ENCODE assay signal across 8 cellular contexts in the genomic region with DNA sequence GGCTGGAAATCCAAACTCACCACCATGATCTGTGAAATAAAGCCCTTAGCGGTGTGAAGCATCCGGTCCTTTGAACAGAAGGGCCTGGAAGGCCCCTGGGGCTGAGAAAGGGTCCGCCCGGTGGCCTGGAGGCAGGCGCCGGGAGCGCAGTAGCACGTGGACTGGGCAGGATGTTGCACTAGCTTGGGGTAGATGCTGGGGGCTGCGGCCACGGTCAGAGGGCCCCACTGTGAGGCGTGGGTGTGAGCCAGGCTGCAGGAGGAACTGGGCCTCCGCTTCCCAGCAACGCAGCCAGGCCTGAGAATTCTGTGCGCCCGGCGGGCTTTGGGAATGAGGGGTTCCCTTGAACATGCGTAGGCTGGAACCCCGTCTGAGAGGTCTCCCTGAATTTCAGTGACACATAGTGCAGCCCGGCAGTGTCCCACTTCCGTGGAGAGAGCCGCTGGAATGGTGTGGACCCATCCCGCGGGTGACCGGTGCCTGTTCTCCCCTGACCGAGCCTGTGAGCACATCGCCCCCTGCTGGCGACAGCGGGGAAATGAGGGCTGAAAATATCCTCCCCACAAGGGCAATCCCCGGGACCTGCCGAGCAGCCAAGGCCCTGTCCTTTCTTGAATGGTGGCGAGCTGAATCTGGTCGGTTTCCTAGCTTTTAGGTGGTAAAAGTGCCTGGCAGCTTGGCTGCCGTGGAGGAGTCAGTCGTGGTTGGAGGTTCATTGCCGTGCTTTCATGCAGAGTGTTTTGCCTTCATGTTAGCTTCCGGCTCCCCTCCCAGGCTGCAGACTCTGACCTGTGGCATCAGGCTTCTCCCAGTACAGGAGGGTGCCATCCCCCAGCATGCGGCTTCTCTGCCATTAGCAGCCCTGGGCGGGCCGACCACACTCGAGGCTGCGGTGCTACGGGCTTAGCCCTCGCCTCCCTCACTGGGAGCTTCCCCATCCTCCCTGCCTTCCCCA. TPM values are rescaled to one million over a fixed set of nuclear protein-coding genes. Genes with fewer than 3 reads are reported as not detected.
DNase-seq lines count a peak whose midpoint lies in the region; ATAC-seq and TF ChIP-seq lines count a peak whose summit lies in the region.

No MANE protein-coding gene starts in this region.

- intact Hi-C loops in head of caudate nucleus (cut with DNase I): no loop called here

- peak; percentile 46 for DNase-seq in activated gamma-delta T cell treated with Interleukin-2 at 50 U/mL for 16 hours
- no peak for DNase-seq in activated gamma-delta T cell (lab: John Stamatoyannopoulos, UW)
- peak; percentile 43 to 65 for DNase-seq in SJSA1 (ENCODE audit: low read depth in 1 of 2, low spot score in 2 of 2)
- DNase-seq in activated naive CD4-positive, alpha-beta T cell treated with anti-CD3 and anti-CD28 coated beads, Interleukin-2, amount 50 U/mL, for 16 hours: peak; percentile 57
- peak; percentile 58 to 93 (median 84) for DNase-seq in head of caudate nucleus
- peak; percentile 52 to 75 for DNase-seq in upper lobe of left lung

- no peak overlapping the region for H2AFZ ChIP-seq in parathyroid adenoma

- H3K79me2 ChIP-seq in parathyroid adenoma: no peaks in the 10 kb centered on the region

- TF ChIP-seq POLR2A in upper lobe of left lung (IDR thresholded peaks at IDR 0.05): no peak

- H3K27me3 ChIP-seq in SJSA1 (replicated peaks) (no peaks in the 10 kb centered on the region), parathyroid adenoma (ENCODE audit: control insufficient read depth, insufficient read depth, low read length) (no peaks in the 10 kb centered on the region), upper lobe of left lung (no peaks in the 10 kb centered on the region)

- peak; percentile 93 for TF ChIP-seq CTCF in parathyroid adenoma (IDR thresholded peaks at IDR 0.05)
- peak; percentile 74 to 88 (median 80) for TF ChIP-seq CTCF in upper lobe of left lung (IDR thresholded peaks at IDR 0.05)

- 63 to 65% methylated on average over 16 to 43 of the region's 43 CpGs for WGBS in upper lobe of left lung, 2 donors

- ATAC-seq in HG03025 (IDR thresholded peaks at IDR 0.05; ENCODE audit: low FRiP score, unreplicated experiment) (peak; percentile 69), upper lobe of left lung (ENCODE audit: low FRiP score in 2 of 2) (peak; percentile 74 to 83)

- H3K4me1 ChIP-seq in SJSA1 (replicated peaks) (peaks cover 7% of the 10 kb centered on the region), parathyroid adenoma (peaks cover 3% of the 10 kb centered on the region), upper lobe of left lung (peaks cover 0 to 8% (median 0%) of the 10 kb centered on the region in 4 donors)

- H3K9me3 ChIP-seq in SJSA1 (replicated peaks): no peaks in the 10 kb centered on the region
- H3K9me3 ChIP-seq in parathyroid adenoma (ENCODE audit: control insufficient read depth, low read length): no peaks in the 10 kb centered on the region
- no peaks in the 10 kb centered on the region for H3K9me3 ChIP-seq in upper lobe of left lung

- TF ChIP-seq EP300 in upper lobe of left lung (IDR thresholded peaks at IDR 0.05): no peak

- H3K4me3 ChIP-seq in SJSA1 (no peak overlapping the region), parathyroid adenoma (ENCODE audit: low read depth, low read length) (no peak overlapping the region), upper lobe of left lung (no peak overlapping the region)

- H3K36me3 ChIP-seq in SJSA1 (peaks cover 5% of the 10 kb centered on the region), parathyroid adenoma (ENCODE audit: control insufficient read depth, insufficient read depth, low read length) (no peaks in the 10 kb centered on the region), upper lobe of left lung (peaks cover 0 to 8% (median 3%) of the 10 kb centered on the region in 4 donors)

- H3K9ac ChIP-seq in parathyroid adenoma: no peak overlapping the region

- H3K27ac ChIP-seq in SJSA1: no peak overlapping the region
- H3K27ac ChIP-seq in parathyroid adenoma: no peak overlapping the region
- H3K27ac ChIP-seq in upper lobe of left lung: no peak overlapping the region

- no peak overlapping the region for H3K4me2 ChIP-seq in parathyroid adenoma (ENCODE audit: low read length)

RNA-seq across cellular contexts. Expression of a gene that starts 43.8 kb away (rescaled TPM):
- 86.8 and 91.1 TPM in 2 replicates for total RNA-seq in SJSA1 (2014; rRNA removed; shearing (Covaris generic))
- 10 to 100 TPM; 15.7 to 51.2 (median 41.0) TPM for total RNA-seq in upper lobe of left lung

RNA-seq across cellular contexts. Expression of a gene that starts 45.5 kb away (rescaled TPM):
- 14.8 and 15.7 TPM in 2 replicates for total RNA-seq in SJSA1 (2014; rRNA removed; shearing (Covaris generic))
- 10 to 100 TPM in 1 of 6 donors, 1 to 10 TPM in 5; 2.9 to 19.9 (median 6.3) TPM for total RNA-seq in upper lobe of left lung
